In genomic region chr19:3443840-3444694, GRCh38 we compare ENCODE assay signal across 9 cellular contexts. TPM values are rescaled to one million over a fixed set of nuclear protein-coding genes. Genes with fewer than 3 reads are reported as not detected.
A peak's percentile ranks its signal among the peaks of the same experiment; 100 is the strongest.
DNase-seq lines count a peak whose midpoint lies in the region; TF ChIP-seq lines count a peak whose summit lies in the region.
"Had no signal": no experiment of that assay in that cellular context is flagged by ENCODE, and none has a peak within 500 bp of the region (broad histone marks: within the 10 kb centered on the region; RNA-seq: fewer than 3 reads in every experiment).

No MANE protein-coding gene starts in this region.

- H3K79me2 ChIP-seq in fibroblast of lung (ENCODE audit: control insufficient read depth, insufficient read depth, low read length) = peaks cover 35% of the 10 kb centered on the region

- H3K4me3 ChIP-seq in fibroblast of lung (replicated peaks in 1 of 4; ENCODE audit: control extremely low read depth in 1 of 4, insufficient read depth in 1 of 4, low read depth in 3 of 4, low read length in 4 of 4) = no peak overlapping the region
- no peak overlapping the region for H3K4me3 ChIP-seq in vagina
- H3K4me3 ChIP-seq: PC-9 had no signal

- no peak overlapping the region for H3K9ac ChIP-seq in fibroblast of lung (ENCODE audit: insufficient read depth, low read length)

- intact Hi-C loops in vagina (cut with DNase I) = no loop called here

- H3K4me1 ChIP-seq in fibroblast of lung (ENCODE audit: control insufficient read depth, extremely low read depth, insufficient read depth, low read length) (peaks cover 7% of the 10 kb centered on the region), vagina (peaks cover 33% of the 10 kb centered on the region)

- TF ChIP-seq CTCF in fibroblast of lung (conservative IDR thresholded peaks at IDR 0.05 in 1 of 2, IDR thresholded peaks at IDR 0.05 in 1 of 2; ENCODE audit: low read depth in 1 of 2, low read length in 2 of 2) (no peak), vagina (IDR thresholded peaks at IDR 0.05) (no peak), GM10266 (IDR thresholded peaks at IDR 0.05; ENCODE audit: control insufficient read depth, insufficient read depth, low read depth, missing control alignments) (no peak)

- H3K27ac ChIP-seq in fibroblast of lung (ENCODE audit: insufficient read depth, low read length) (peak overlapping the region; percentile 57), vagina (peak overlapping the region; percentile 80)
- H3K27ac ChIP-seq: PC-9 had no signal

- TF ChIP-seq POLR2A in vagina (IDR thresholded peaks at IDR 0.05) = no peak

- no peak overlapping the region for H3K4me2 ChIP-seq in fibroblast of lung (ENCODE audit: extremely low read depth, insufficient read depth, low read length)
- H3K4me2 ChIP-seq: PC-9 had no signal

- H3K9me3 ChIP-seq in fibroblast of lung (ENCODE audit: control insufficient read depth, insufficient read depth, low read depth, low read length) (no peaks in the 10 kb centered on the region), vagina (no peaks in the 10 kb centered on the region)

- H3K36me3 ChIP-seq in fibroblast of lung (ENCODE audit: control insufficient read depth, insufficient read depth, low read length) = peaks cover 25% of the 10 kb centered on the region
- H3K36me3 ChIP-seq in vagina = peaks cover 0 to 20% of the 10 kb centered on the region in 2 donors

- DNase-seq in NCI-H82 (lab: John Stamatoyannopoulos, UW) = peak; percentile 19
- no peak for DNase-seq in NCI-H82 treated with DMSO at 0.1 percent for 48 hours (lab: John Stamatoyannopoulos, UW; ENCODE audit: unreplicated experiment)
- DNase-seq in fibroblast of lung (ENCODE audit: low read depth in 2 of 2) = peak; percentile 15 to 68
- peak; percentile 15 for DNase-seq in midbrain (lab: John Stamatoyannopoulos, UW)
- no peak for DNase-seq in vagina (ENCODE audit: extremely low spot score in 2 of 2)
- no peak for DNase-seq in GM19240 (ENCODE audit: insufficient read length, low spot score)
- no peak for DNase-seq in GM10266 (ENCODE audit: extremely low spot score)
- no peak for DNase-seq in NCI-H1092 (lab: John Stamatoyannopoulos, UW)
- DNase-seq: PC-9 had no signal

- no peaks in the 10 kb centered on the region for H4K20me1 ChIP-seq in fibroblast of lung (ENCODE audit: control insufficient read depth, extremely low read depth, insufficient read depth, low read length)

- H2AFZ ChIP-seq in fibroblast of lung (ENCODE audit: low read length) = no peak overlapping the region
- H2AFZ ChIP-seq: PC-9 had no signal

- no peaks in the 10 kb centered on the region for H3K27me3 ChIP-seq in fibroblast of lung (ENCODE audit: control insufficient read depth, insufficient read depth, low read length)
- no peaks in the 10 kb centered on the region for H3K27me3 ChIP-seq in vagina

RNA-seq across cellular contexts. Expression of gene SMIM24, which starts 36.3 kb away (rescaled TPM):
- total RNA-seq in fibroblast of lung (not detected in 2 replicates), vagina (not detected)
- polyA plus RNA-seq in fibroblast of lung = not detected in 2 replicates
- not detected in 2 replicates for polyA plus RNA-seq in fibroblast of lung (2012)
- not detected in 2 replicates for polyA minus RNA-seq in fibroblast of lung (ENCODE audit: low replicate concordance)
- total RNA-seq: PC-9 had no signal

RNA-seq across cellular contexts. Expression of gene SMIM44, which starts 39.2 kb away (rescaled TPM):
- total RNA-seq in fibroblast of lung = not detected in 2 replicates
- polyA plus RNA-seq in fibroblast of lung = not detected in 2 replicates
- not detected in 2 replicates for polyA plus RNA-seq in fibroblast of lung (2012)
- polyA minus RNA-seq in fibroblast of lung (ENCODE audit: low replicate concordance) = not detected in 2 replicates
- total RNA-seq in vagina = not detected
- total RNA-seq: PC-9 had no signal

RNA-seq across cellular contexts. Expression of gene DOHH, which starts 56.4 kb away (rescaled TPM):
- 10.1 and 10.3 TPM in 2 replicates for total RNA-seq in fibroblast of lung
- polyA plus RNA-seq in fibroblast of lung = 4.1 and 5.0 TPM in 2 replicates
- 11.2 and 19.1 TPM in 2 replicates for polyA plus RNA-seq in fibroblast of lung (2012)
- polyA minus RNA-seq in fibroblast of lung (ENCODE audit: low replicate concordance) = 2.0 and 2.2 TPM in 2 replicates
- 15.0 TPM for total RNA-seq in vagina

Comparison
In these comparisons a context has a peak if more than half of its experiments do, and no peak if none do; other contexts are left out.
1. DNase-seq: peak in NCI-H82 (single experiment), fibroblast of lung (2 of 2) and midbrain (single experiment); none in NCI-H82 treated with DMSO at 0.1 percent for 48 hours (single experiment), vagina (0 of 2), GM19240 (single experiment), GM10266 (single experiment) and NCI-H1092 (single experiment).